1 cellular context compared by ENCODE assay signal in genomic region chr5:134070979-134071849, GRCh38.
A peak's percentile ranks its signal among the peaks of the same experiment; 100 is the strongest.
TF ChIP-seq lines count a peak whose summit lies in the region.

No MANE protein-coding gene starts in this region.

TF ChIP-seq in K562, 482 proteins besides CTCF, POLR2A, EP300 and RAD21 (continued from another document):
- TF ChIP-seq ZBTB49 (CRISPR knock-in tag; IDR thresholded peaks at IDR 0.05; ENCODE audit: borderline replicate concordance) (no peak), KLF1 (tag; IDR thresholded peaks at IDR 0.05) (no peak), TCF7L2 (IDR thresholded peaks at IDR 0.05; ENCODE audit: low read depth, low read length) (peak; percentile 61; the same call in 1 of the 2 replicates), PCBP1 (IDR thresholded peaks at IDR 0.05; ENCODE audit: low read depth, low read length, poor library complexity, severe bottlenecking) (peak; percentile 29), SNIP1 (IDR thresholded peaks at IDR 0.05; ENCODE audit: low read depth) (no peak), EGR1 (conservative IDR thresholded peaks at IDR 0.05) (peak; percentile 42)
